16 cellular contexts compared by ENCODE assay signal in genomic region chr10:1130226-1130625, GRCh38.
DNase-seq lines count a peak whose midpoint lies in the region; ATAC-seq and TF ChIP-seq lines count a peak whose summit lies in the region.
"Had no signal": no experiment of that assay in that cellular context is flagged by ENCODE, and none has a peak within 500 bp of the region (broad histone marks: within the 10 kb centered on the region; RNA-seq: fewer than 3 reads in every experiment).

No MANE protein-coding gene starts in this region.

- H3K9ac ChIP-seq in DND-41 (ENCODE audit: low read depth, low read length) (no peak overlapping the region), colonic mucosa (ENCODE audit: low read depth in 2 of 2, low read length in 2 of 2) (no peak overlapping the region)
- H3K9ac ChIP-seq: BLaER1 had no signal

- H3K36me3 Mint-ChIP-seq in activated CD8-positive, alpha-beta T cell treated with anti-CD3 and anti-CD28 coated beads, Interleukin-2, amount 10 ng/mL, durations not matched to agents 7 days and 5 days (ENCODE audit: low read depth) = peaks cover 62% of the 10 kb centered on the region
- peaks cover 47% of the 10 kb centered on the region for H3K36me3 Mint-ChIP-seq in activated CD8-positive, alpha-beta T cell treated with anti-CD3 and anti-CD28 coated beads for 36 hours (ENCODE audit: low read depth)
- H3K36me3 Mint-ChIP-seq in activated naive CD8-positive, alpha-beta T cell treated with anti-CD3 and anti-CD28 coated beads, Interleukin-2, amount 50 U/mL, for 24 hours (ENCODE audit: low read depth) = peaks cover 38% of the 10 kb centered on the region

- intact Hi-C loops in activated CD8-positive, alpha-beta T cell treated with anti-CD3 and anti-CD28 coated beads for 36 hours (cut with micrococcal nuclease) = no loop called here
- intact Hi-C loops in colonic mucosa (cut with DNase I) (no loop called here), vagina (cut with DNase I) (no loop called here)

- H3K36me3 ChIP-seq in DND-41 (ENCODE audit: insufficient read depth, low read length) (peaks cover 60% of the 10 kb centered on the region), colonic mucosa (peaks cover 18% of the 10 kb centered on the region), vagina (peaks cover 0 to 42% of the 10 kb centered on the region in 2 donors)

- H3K4me3 Mint-ChIP-seq in activated CD8-positive, alpha-beta T cell treated with anti-CD3 and anti-CD28 coated beads, Interleukin-2, amount 10 ng/mL, durations not matched to agents 7 days and 5 days = no peak overlapping the region
- no peak overlapping the region for H3K4me3 Mint-ChIP-seq in activated CD8-positive, alpha-beta T cell treated with anti-CD3 and anti-CD28 coated beads for 36 hours
- H3K4me3 Mint-ChIP-seq in activated naive CD8-positive, alpha-beta T cell treated with anti-CD3 and anti-CD28 coated beads, Interleukin-2, amount 50 U/mL, for 24 hours = no peak overlapping the region
- H3K4me3 Mint-ChIP-seq: CD14-positive monocyte; CD4-positive, alpha-beta memory T cell had no signal

- POLR2A ChIA-PET in activated CD8-positive, alpha-beta T cell treated with anti-CD3 and anti-CD28 coated beads, Interleukin-2, amount 10 ng/mL, durations not matched to agents 7 days and 5 days (lab: Charles Lee) = interaction anchor here (0.6 kb wide), 1 partner anchor 16 kb away, joined by 3 read pairs; no protein-coding TSS in a partner anchor
- POLR2A ChIA-PET in activated CD8-positive, alpha-beta T cell treated with anti-CD3 and anti-CD28 coated beads for 36 hours (lab: Charles Lee) = no interaction called here

- no peaks in the 10 kb centered on the region for H3K9me3 Mint-ChIP-seq in activated CD8-positive, alpha-beta T cell treated with anti-CD3 and anti-CD28 coated beads, Interleukin-2, amount 10 ng/mL, durations not matched to agents 7 days and 5 days (ENCODE audit: insufficient read depth)
- no peaks in the 10 kb centered on the region for H3K9me3 Mint-ChIP-seq in activated CD8-positive, alpha-beta T cell treated with anti-CD3 and anti-CD28 coated beads for 36 hours
- H3K9me3 Mint-ChIP-seq in activated naive CD8-positive, alpha-beta T cell treated with anti-CD3 and anti-CD28 coated beads, Interleukin-2, amount 50 U/mL, for 24 hours = no peaks in the 10 kb centered on the region
- H3K9me3 Mint-ChIP-seq: CD14-positive monocyte had no signal

- no peak overlapping the region for H3K27ac Mint-ChIP-seq in activated CD8-positive, alpha-beta T cell treated with anti-CD3 and anti-CD28 coated beads, Interleukin-2, amount 10 ng/mL, durations not matched to agents 7 days and 5 days
- H3K27ac Mint-ChIP-seq in activated CD8-positive, alpha-beta T cell treated with anti-CD3 and anti-CD28 coated beads for 36 hours = no peak overlapping the region
- H3K27ac Mint-ChIP-seq in activated naive CD8-positive, alpha-beta T cell treated with anti-CD3 and anti-CD28 coated beads, Interleukin-2, amount 50 U/mL, for 24 hours = no peak overlapping the region

- H3K4me1 ChIP-seq in DND-41 (ENCODE audit: insufficient read depth, low read length) (no peaks in the 10 kb centered on the region), colonic mucosa (no peaks in the 10 kb centered on the region), vagina (no peaks in the 10 kb centered on the region)
- H3K4me1 ChIP-seq: HAP-1 had no signal

- no peak overlapping the region for H3K27ac ChIP-seq in DND-41 (ENCODE audit: low read length)
- no peak overlapping the region for H3K27ac ChIP-seq in colonic mucosa
- no peak overlapping the region for H3K27ac ChIP-seq in vagina
- H3K27ac ChIP-seq: BLaER1, HL-60 had no signal

- TF ChIP-seq POLR2A in vagina (IDR thresholded peaks at IDR 0.05) = no peak

- no peak overlapping the region for H3K4me2 ChIP-seq in DND-41 (ENCODE audit: insufficient read depth, low read length)
- H3K4me2 ChIP-seq: BLaER1 had no signal

- no peaks in the 10 kb centered on the region for H3K79me2 ChIP-seq in DND-41 (ENCODE audit: insufficient read depth, low read length)

- H3K27me3 ChIP-seq in DND-41 (ENCODE audit: insufficient read depth, low read length, poor library complexity) = no peaks in the 10 kb centered on the region
- H3K27me3 ChIP-seq in colonic mucosa = no peaks in the 10 kb centered on the region
- no peaks in the 10 kb centered on the region for H3K27me3 ChIP-seq in vagina
- H3K27me3 ChIP-seq: BLaER1 had no signal

- H3K4me3 ChIP-seq in DND-41 (ENCODE audit: low read depth in 1 of 2, low read length in 2 of 2) = no peak overlapping the region
- H3K4me3 ChIP-seq in colonic mucosa = no peak overlapping the region
- H3K4me3 ChIP-seq in vagina = no peak overlapping the region
- H3K4me3 ChIP-seq: BLaER1, GM12878, HAP-1 had no signal

- H2AFZ ChIP-seq in DND-41 (ENCODE audit: low read depth, low read length) = no peak overlapping the region

- H3K4me1 Mint-ChIP-seq in activated CD8-positive, alpha-beta T cell treated with anti-CD3 and anti-CD28 coated beads, Interleukin-2, amount 10 ng/mL, durations not matched to agents 7 days and 5 days (ENCODE audit: low read depth) = peaks cover 28% of the 10 kb centered on the region
- H3K4me1 Mint-ChIP-seq in activated CD8-positive, alpha-beta T cell treated with anti-CD3 and anti-CD28 coated beads for 36 hours (ENCODE audit: low read depth) = peaks cover 12% of the 10 kb centered on the region
- peaks cover 6% of the 10 kb centered on the region for H3K4me1 Mint-ChIP-seq in activated naive CD8-positive, alpha-beta T cell treated with anti-CD3 and anti-CD28 coated beads, Interleukin-2, amount 50 U/mL, for 24 hours
- H3K4me1 Mint-ChIP-seq: CD14-positive monocyte had no signal

- H4K20me1 ChIP-seq in DND-41 (ENCODE audit: insufficient read depth, low read length) = no peaks in the 10 kb centered on the region

- peak; percentile 16 for DNase-seq in activated CD8-positive, alpha-beta T cell treated with anti-CD3 and anti-CD28 coated beads, Interleukin-2, amount 10 ng/mL, durations not matched to agents 7 days and 5 days
- no peak for DNase-seq in activated CD8-positive, alpha-beta T cell treated with anti-CD3 and anti-CD28 coated beads for 36 hours
- DNase-seq in DND-41 (peak; percentile 1), colonic mucosa (peak; percentile 14), vagina (ENCODE audit: extremely low spot score in 2 of 2) (peak; percentile 56 to 61), DMS 273 (lab: John Stamatoyannopoulos, UW; ENCODE audit: unreplicated experiment) (no peak)
- no peak for DNase-seq in activated naive CD8-positive, alpha-beta T cell treated with anti-CD3 and anti-CD28 coated beads, Interleukin-2, amount 50 U/mL, for 24 hours
- DNase-seq: 8988T; CD4-positive, alpha-beta memory T cell; DMS79 treated with DMSO at 0.1 percent for 48 hours; EL had no signal

- ATAC-seq in activated CD8-positive, alpha-beta T cell treated with anti-CD3 and anti-CD28 coated beads, Interleukin-2, amount 10 ng/mL, durations not matched to agents 7 days and 5 days = no peak
- no peak for ATAC-seq in activated CD8-positive, alpha-beta T cell treated with anti-CD3 and anti-CD28 coated beads for 36 hours
- ATAC-seq in DND-41 (ENCODE audit: insufficient read depth, low read depth) = no peak
- no peak for ATAC-seq in activated naive CD8-positive, alpha-beta T cell treated with anti-CD3 and anti-CD28 coated beads, Interleukin-2, amount 50 U/mL, for 24 hours
- ATAC-seq: GM12878 had no signal

- CTCF ChIA-PET in activated CD8-positive, alpha-beta T cell treated with anti-CD3 and anti-CD28 coated beads, Interleukin-2, amount 10 ng/mL, durations not matched to agents 7 days and 5 days (lab: Charles Lee) = interaction anchor here (1.1 kb wide), 1 partner anchor 19 kb away, joined by 3 read pairs; no protein-coding TSS in a partner anchor
- CTCF ChIA-PET in activated CD8-positive, alpha-beta T cell treated with anti-CD3 and anti-CD28 coated beads for 36 hours (lab: Charles Lee) = interaction anchor here (0.9 to 1.0 kb wide), 2 partner anchors 20 to 256 kb away, joined by 3 read pairs; no protein-coding TSS in a partner anchor

- H3K27me3 Mint-ChIP-seq in activated CD8-positive, alpha-beta T cell treated with anti-CD3 and anti-CD28 coated beads, Interleukin-2, amount 10 ng/mL, durations not matched to agents 7 days and 5 days (ENCODE audit: low read depth) = peaks cover under 1% of the 10 kb centered on the region
- H3K27me3 Mint-ChIP-seq in activated CD8-positive, alpha-beta T cell treated with anti-CD3 and anti-CD28 coated beads for 36 hours = no peaks in the 10 kb centered on the region
- no peaks in the 10 kb centered on the region for H3K27me3 Mint-ChIP-seq in activated naive CD8-positive, alpha-beta T cell treated with anti-CD3 and anti-CD28 coated beads, Interleukin-2, amount 50 U/mL, for 24 hours
- H3K27me3 Mint-ChIP-seq: CD4-positive, alpha-beta memory T cell had no signal

- no peak for TF ChIP-seq CTCF in activated CD8-positive, alpha-beta T cell treated with anti-CD3 and anti-CD28 coated beads for 36 hours (IDR thresholded peaks at IDR 0.05)
- TF ChIP-seq CTCF in DND-41 (IDR thresholded peaks at IDR 0.05; ENCODE audit: borderline replicate concordance, extremely low read depth, low read length, poor library complexity, severe bottlenecking) (no peak), colonic mucosa (IDR thresholded peaks at IDR 0.05) (no peak), vagina (IDR thresholded peaks at IDR 0.05) (no peak)

- H3K9me3 ChIP-seq in DND-41 (ENCODE audit: insufficient read depth, low read length, severe bottlenecking) (no peaks in the 10 kb centered on the region), colonic mucosa (no peaks in the 10 kb centered on the region), vagina (no peaks in the 10 kb centered on the region)
- H3K9me3 ChIP-seq: HAP-1 had no signal

Comparison
In these comparisons a context has a peak if more than half of its experiments do, and no peak if none do; other contexts are left out.
1. DNase-seq: peak in activated CD8-positive, alpha-beta T cell treated with anti-CD3 and anti-CD28 coated beads, Interleukin-2, amount 10 ng/mL, durations not matched to agents 7 days and 5 days (single experiment), DND-41 (single experiment), colonic mucosa (single experiment) and vagina (2 of 2); none in activated CD8-positive, alpha-beta T cell treated with anti-CD3 and anti-CD28 coated beads for 36 hours (single experiment), activated naive CD8-positive, alpha-beta T cell treated with anti-CD3 and anti-CD28 coated beads, Interleukin-2, amount 50 U/mL, for 24 hours (single experiment) and DMS 273 (single experiment).